Comparison of ENCODE assay signal across 6 cellular contexts in the genomic region with DNA sequence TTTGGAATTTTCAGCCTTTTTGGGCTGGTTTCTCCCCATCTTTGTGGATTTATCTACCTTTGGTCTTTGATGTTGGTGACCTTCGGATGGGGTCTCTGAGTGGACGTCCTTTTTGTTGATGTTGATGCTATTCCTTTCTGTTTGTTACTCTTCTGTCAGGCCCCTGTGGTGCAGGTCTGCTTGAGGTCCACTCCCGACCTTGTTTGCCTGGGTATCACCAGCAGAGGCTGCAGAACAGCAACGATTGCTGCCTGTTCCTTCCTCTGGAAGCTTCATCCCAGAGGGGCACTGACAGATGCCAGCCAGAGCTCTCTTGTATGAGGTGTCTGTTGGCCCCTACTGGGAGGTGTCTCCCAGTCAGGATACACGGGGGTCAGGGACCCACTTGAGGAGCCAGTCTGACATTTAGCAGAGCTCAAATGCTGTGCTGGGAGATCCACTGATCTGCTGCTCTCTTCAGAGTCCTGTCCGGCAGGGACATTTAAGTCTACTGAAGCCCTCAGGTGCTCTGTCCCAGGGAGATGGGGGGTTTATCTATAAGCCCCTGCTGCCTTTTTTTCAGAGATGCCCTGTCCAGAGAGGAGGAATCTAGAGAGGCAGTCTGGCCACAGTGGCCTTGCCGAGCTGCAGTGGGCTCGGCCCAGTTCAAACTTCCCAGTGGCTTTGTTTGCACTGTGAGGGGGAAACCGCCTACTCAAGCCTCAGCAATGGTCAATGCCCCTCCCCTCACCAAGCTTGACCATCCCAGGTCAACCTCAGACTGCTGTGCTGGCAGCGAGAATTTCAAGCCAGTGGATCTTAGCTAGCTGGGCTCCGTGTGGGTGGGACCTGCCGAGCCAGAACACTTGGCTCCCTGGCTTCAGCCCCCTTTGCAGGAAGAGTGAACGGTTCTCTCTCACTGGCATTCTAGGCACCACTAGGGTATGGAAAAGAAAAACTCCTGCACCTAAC.
DNase-seq lines count a peak whose midpoint lies in the region; ATAC-seq, FAIRE-seq and TF ChIP-seq lines count a peak whose summit lies in the region.
"Not testable (repeated sequence)": the region's sequence is repeated elsewhere in the genome, so short reads cannot be mapped to it uniquely, and the experiment has no call there.

No MANE protein-coding gene starts in this region.

- H3K36me3 Mint-ChIP-seq in WTC11: peaks cover 65% of the 10 kb centered on the region
- peaks cover 26% of the 10 kb centered on the region for H3K36me3 Mint-ChIP-seq in effector memory CD8-positive, alpha-beta T cell (ENCODE audit: insufficient read depth)
- H3K36me3 Mint-ChIP-seq in stimulated activated effector memory CD8-positive, alpha-beta T cell treated with anti-CD3 and anti-CD28 coated beads, Interleukin-12 subunit alpha, Interleukin-12 subunit beta, amount 100 ng/mL, for 72 hours: peaks cover 70% of the 10 kb centered on the region

- H3K79me2 ChIP-seq in hepatocyte; HepG2 (ENCODE audit: insufficient read depth, low read length): not testable (repeated sequence)

- 80% methylated on average over 13 of the region's 13 CpGs for WGBS in hepatocyte (ENCODE audit: low lambda C conversion rate, missing lambda C conversion rate)
- 32% methylated on average over 13 of the region's 13 CpGs for WGBS in HepG2 (ENCODE audit: low lambda C conversion rate)

- not testable (repeated sequence) for DNase-seq in WTC11 (ENCODE audit: low spot score); effector memory CD8-positive, alpha-beta T cell; stimulated activated effector memory CD8-positive, alpha-beta T cell treated with anti-CD3 and anti-CD28 coated beads, Interleukin-12 subunit alpha, Interleukin-12 subunit beta, amount 100 ng/mL, for 72 hours (ENCODE audit: low spot score in 2 of 2); upper lobe of right lung
- peak; percentile 6 for DNase-seq in hepatocyte (ENCODE audit: low spot score)
- DNase-seq in HepG2 (ENCODE audit: low spot score): peak; percentile 95

- H3K4me3 ChIP-seq in hepatocyte, upper lobe of right lung: not testable (repeated sequence)
- peak overlapping the region in 2 of 3 experiments; percentile 25 to 47; a peak in 3 of 6 replicates for H3K4me3 ChIP-seq in HepG2 (replicated peaks in 1 of 3; ENCODE audit: insufficient read depth in 1 of 3, low read depth in 2 of 3, low read length in 3 of 3)

- H3K27me3 Mint-ChIP-seq in WTC11 (ENCODE audit: low read depth); effector memory CD8-positive, alpha-beta T cell: not testable (repeated sequence)

- CTCF ChIA-PET in WTC11 (lab: Charles Lee); HepG2 (lab: Yijun Ruan, JAX; ENCODE audit: low intra/inter-chr PET ratio, low total read pairs): not testable (repeated sequence)

- not testable (repeated sequence) for H3K27ac ChIP-seq in hepatocyte, upper lobe of right lung
- peak overlapping the region; percentile 80 for H3K27ac ChIP-seq in HepG2 (ENCODE audit: extremely low read length, insufficient read depth, low read length)

- H3K27me3 ChIP-seq in hepatocyte; HepG2 (ENCODE audit: control insufficient read depth in 1 of 2, insufficient read depth in 2 of 2, low read length in 2 of 2); upper lobe of right lung: not testable (repeated sequence)

- H3K9me2 ChIP-seq in hepatocyte (replicated peaks; ENCODE audit: insufficient read depth): not testable (repeated sequence)

- not testable (repeated sequence) for H3K4me3 Mint-ChIP-seq in WTC11; effector memory CD8-positive, alpha-beta T cell; stimulated activated effector memory CD8-positive, alpha-beta T cell treated with anti-CD3 and anti-CD28 coated beads, Interleukin-12 subunit alpha, Interleukin-12 subunit beta, amount 100 ng/mL, for 72 hours

- not testable (repeated sequence) for H3K4me2 ChIP-seq in hepatocyte
- peak overlapping the region; percentile 60 for H3K4me2 ChIP-seq in HepG2 (ENCODE audit: low read depth, low read length)

- not testable (repeated sequence) for BruUV-seq in HepG2 (replicated peaks; lab: Mats Ljungman, UMichigan)

- H2AFZ ChIP-seq in hepatocyte; HepG2 (ENCODE audit: low read length): not testable (repeated sequence)

- not testable (repeated sequence) for H3K9me3 ChIP-seq in hepatocyte (ENCODE audit: low read depth)
- H3K9me3 ChIP-seq in HepG2 (ENCODE audit: low read length) (peaks cover 11% of the 10 kb centered on the region), upper lobe of right lung (peaks cover 26% of the 10 kb centered on the region)

- intact Hi-C loops in HepG2 (cut with micrococcal nuclease; ENCODE audit: unreplicated experiment): loop anchor here (1.0 kb wide), 1 partner anchor 57 kb away; no protein-coding TSS in a partner anchor
- intact Hi-C loops in upper lobe of right lung (cut with DNase I): not testable (repeated sequence)

- not testable (repeated sequence) for H3K27ac Mint-ChIP-seq in WTC11
- H3K27ac Mint-ChIP-seq in effector memory CD8-positive, alpha-beta T cell: peak overlapping the region; percentile 46 to 79
- H3K27ac Mint-ChIP-seq in stimulated activated effector memory CD8-positive, alpha-beta T cell treated with anti-CD3 and anti-CD28 coated beads, Interleukin-12 subunit alpha, Interleukin-12 subunit beta, amount 100 ng/mL, for 72 hours: peak overlapping the region; percentile 75

- H3K36me3 ChIP-seq in hepatocyte (replicated peaks; ENCODE audit: insufficient read depth, low read depth); upper lobe of right lung: not testable (repeated sequence)
- H3K36me3 ChIP-seq in HepG2 (replicated peaks in 1 of 2; ENCODE audit: control insufficient read depth in 1 of 2, insufficient read depth in 2 of 2, low read length in 2 of 2): peaks cover 15 to 48% of the 10 kb centered on the region in 2 experiments; a peak in 4 of 5 replicates

- POLR2A ChIA-PET in WTC11 (lab: Charles Lee) (interaction anchor here (0.6 kb wide), 1 partner anchor 144 kb away, joined by 3 read pairs; no protein-coding TSS in a partner anchor), HepG2 (lab: Yijun Ruan, JAX) (interaction anchor here (0.6 to 3.1 kb wide), 12 partner anchors 9 to 1361 kb away, joined by 3 to 20 read pairs (median 4); partner anchors contain the start of genes ATF7IP2, EMP2 and HAPSTR1)

- not testable (repeated sequence) for TF ChIP-seq CTCF in WTC11 (IDR thresholded peaks at IDR 0.05); hepatocyte (IDR thresholded peaks at IDR 0.05; ENCODE audit: poor library complexity); upper lobe of right lung (IDR thresholded peaks at IDR 0.05)
- peak; percentile 25; the same call in 1 of the 2 replicates for TF ChIP-seq CTCF in HepG2 (CRISPR knock-in tag; IDR thresholded peaks at IDR 0.05)

- TF ChIP-seq EP300 in HepG2 (IDR thresholded peaks at IDR 0.05; ENCODE audit: low read depth in 2 of 2, low read length in 2 of 2): peak in 1 of 2 experiments; percentile 67; a peak in 1 of 4 replicates
- TF ChIP-seq EP300 in HepG2 (CRISPR knock-in tag; IDR thresholded peaks at IDR 0.05; ENCODE audit: borderline replicate concordance): not testable (repeated sequence)

- TF ChIP-seq RAD21 in HepG2 (CRISPR knock-in tag; IDR thresholded peaks at IDR 0.05): peak; percentile 69

- ATAC-seq in WTC11; effector memory CD8-positive, alpha-beta T cell (replicated peaks); stimulated activated effector memory CD8-positive, alpha-beta T cell treated with anti-CD3 and anti-CD28 coated beads, Interleukin-12 subunit alpha, Interleukin-12 subunit beta, amount 100 ng/mL, for 72 hours: not testable (repeated sequence)
- ATAC-seq in HepG2: peak; percentile 99
- ATAC-seq in upper lobe of right lung: peak; percentile 16

- peak overlapping the region; percentile 41 for H3K9ac ChIP-seq in HepG2 (ENCODE audit: insufficient read depth, low read depth, low read length)

- H4K20me1 ChIP-seq in hepatocyte (ENCODE audit: insufficient read depth, poor library complexity, severe bottlenecking); HepG2 (ENCODE audit: insufficient read depth, low read length): not testable (repeated sequence)

- H3K9me3 Mint-ChIP-seq in WTC11; effector memory CD8-positive, alpha-beta T cell; stimulated activated effector memory CD8-positive, alpha-beta T cell treated with anti-CD3 and anti-CD28 coated beads, Interleukin-12 subunit alpha, Interleukin-12 subunit beta, amount 100 ng/mL, for 72 hours: not testable (repeated sequence)

- H3K4me1 Mint-ChIP-seq in WTC11: not testable (repeated sequence)
- peaks cover 23 to 24% of the 10 kb centered on the region in 2 donors for H3K4me1 Mint-ChIP-seq in effector memory CD8-positive, alpha-beta T cell (ENCODE audit: low read depth in 2 of 2)
- H3K4me1 Mint-ChIP-seq in stimulated activated effector memory CD8-positive, alpha-beta T cell treated with anti-CD3 and anti-CD28 coated beads, Interleukin-12 subunit alpha, Interleukin-12 subunit beta, amount 100 ng/mL, for 72 hours: peaks cover 26% of the 10 kb centered on the region

- not testable (repeated sequence) for H3K4me1 ChIP-seq in hepatocyte (ENCODE audit: insufficient read depth); upper lobe of right lung
- H3K4me1 ChIP-seq in HepG2 (ENCODE audit: insufficient read depth, low read length): peaks cover 26% of the 10 kb centered on the region

- TF ChIP-seq POLR2A in HepG2 (IDR thresholded peaks at IDR 0.05; ENCODE audit: insufficient read depth in 1 of 2, low read depth in 2 of 2, low read length in 2 of 2): peak; percentile 48 to 57; a peak in 3 of 4 replicates

- peak; percentile 87 for FAIRE-seq in HepG2 (lab: Jason Lieb, UNC)

- in situ Hi-C loops in HepG2 (cut with HindIII; ENCODE audit: extremely low pct_ligation_motif_present, low pct_unique_long_range_greater_than_20kb): not testable (repeated sequence)

TF ChIP-seq in WTC11, 78 proteins besides CTCF, POLR2A, EP300 and RAD21:
- peak; percentile 60; the same call in 1 of the 2 replicates for TF ChIP-seq GABPB1 (CRISPR knock-in tag; IDR thresholded peaks at IDR 0.05)
